In genomic region chr18:45856526-45856925, GRCh38 we compare ENCODE assay signal across 3 cellular contexts.
TF ChIP-seq lines count a peak whose summit lies in the region.

No MANE protein-coding gene starts in this region.

TF ChIP-seq in IMR-90, 13 proteins besides CTCF, POLR2A, EP300 and RAD21:
- TF ChIP-seq ELK1 (IDR thresholded peaks at IDR 0.05; ENCODE audit: borderline replicate concordance, low read depth, low read length) (no peak), FOS (IDR thresholded peaks at IDR 0.05; ENCODE audit: low read depth, low read length) (no peak), SMC3 (IDR thresholded peaks at IDR 0.05; ENCODE audit: low read depth, low read length) (no peak), CEBPB (IDR thresholded peaks at IDR 0.05; ENCODE audit: low read depth, low read length) (peak; percentile 80), NFE2L2 (IDR thresholded peaks at IDR 0.05; ENCODE audit: low read depth, low read length) (no peak), MXI1 (IDR thresholded peaks at IDR 0.05; ENCODE audit: borderline replicate concordance, low read depth, low read length) (no peak), RFX5 (IDR thresholded peaks at IDR 0.05; ENCODE audit: low read depth, low read length) (no peak), MAFK (IDR thresholded peaks at IDR 0.05; ENCODE audit: low read depth, low read length) (peak; percentile 100)

TF ChIP-seq in H1, 55 proteins besides CTCF, POLR2A, EP300 and RAD21:
- TF ChIP-seq HDAC6 (IDR thresholded peaks at IDR 0.05; ENCODE audit: low read depth, low read length) (no peak), SIRT6 (IDR thresholded peaks at IDR 0.05; ENCODE audit: low read length) (no peak), JUN (IDR thresholded peaks at IDR 0.05; ENCODE audit: low read depth, low read length) (no peak), HDAC2 (IDR thresholded peaks at IDR 0.05; ENCODE audit: borderline replicate concordance in 1 of 2, low read depth in 2 of 2, low read length in 2 of 2) (no peak), MAFK (IDR thresholded peaks at IDR 0.05; ENCODE audit: low read depth, low read length) (peak; percentile 77), POLR2AphosphoS5 (IDR thresholded peaks at IDR 0.05; ENCODE audit: low read depth, low read length) (no peak)

TF ChIP-seq in liver, 16 proteins besides CTCF, POLR2A, EP300 and RAD21:
- TF ChIP-seq JUND (IDR thresholded peaks at IDR 0.05) (peak in 1 of 2 donors; percentile 37), ATF3 (IDR thresholded peaks at IDR 0.05) (peak; percentile 23), SP1 (IDR thresholded peaks at IDR 0.05) (no peak)
